In genomic region chr1:216057080-216057479, GRCh38 we compare ENCODE assay signal across 2 cellular contexts.
TF ChIP-seq lines count a peak whose summit lies in the region.

No MANE protein-coding gene starts in this region.

TF ChIP-seq in HEK293, 187 proteins besides CTCF, POLR2A, EP300 and RAD21 (continued from another document):
- peak; percentile 76 for TF ChIP-seq ATF2 (tag by site-specific recombination; IDR thresholded peaks at IDR 0.05; ENCODE audit: low read depth)

TF ChIP-seq in GM12878, 131 proteins besides CTCF, POLR2A, EP300 and RAD21 (continued from another document):
- TF ChIP-seq, protein P1, sequence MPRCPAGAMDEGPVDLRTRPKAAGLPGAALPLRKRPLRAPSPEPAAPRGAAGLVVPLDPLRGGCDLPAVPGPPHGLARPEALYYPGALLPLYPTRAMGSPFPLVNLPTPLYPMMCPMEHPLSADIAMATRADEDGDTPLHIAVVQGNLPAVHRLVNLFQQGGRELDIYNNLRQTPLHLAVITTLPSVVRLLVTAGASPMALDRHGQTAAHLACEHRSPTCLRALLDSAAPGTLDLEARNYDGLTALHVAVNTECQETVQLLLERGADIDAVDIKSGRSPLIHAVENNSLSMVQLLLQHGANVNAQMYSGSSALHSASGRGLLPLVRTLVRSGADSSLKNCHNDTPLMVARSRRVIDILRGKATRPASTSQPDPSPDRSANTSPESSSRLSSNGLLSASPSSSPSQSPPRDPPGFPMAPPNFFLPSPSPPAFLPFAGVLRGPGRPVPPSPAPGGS (IDR thresholded peaks at IDR 0.05; ENCODE audit: borderline replicate concordance, insufficient read depth, low read depth, low read length, poor library complexity, severe bottlenecking) = no peak
- TF ChIP-seq E2F8 (IDR thresholded peaks at IDR 0.05; ENCODE audit: low read depth, partially characterized antibody) = no peak
